Comparison of ENCODE assay signal across 31 cellular contexts in the genomic region with DNA sequence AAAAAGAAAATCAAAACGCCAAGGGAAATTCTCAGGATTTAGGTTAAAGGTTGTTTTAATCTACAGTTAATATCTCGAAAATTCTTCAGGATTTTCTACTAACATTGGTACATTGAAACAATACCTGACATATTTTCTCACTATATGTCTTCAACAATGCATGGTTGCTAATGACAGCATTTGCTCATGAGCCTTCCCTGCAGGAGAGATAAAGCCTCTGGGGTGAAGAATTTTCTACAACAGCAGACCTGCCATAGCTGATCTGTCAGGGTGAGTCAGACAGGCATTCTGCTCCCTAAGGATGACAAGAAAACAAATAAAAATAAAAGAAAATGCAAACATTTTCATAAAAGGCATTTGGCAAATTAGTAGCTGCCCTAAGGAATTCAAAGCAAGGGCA. TPM values are rescaled to one million over a fixed set of nuclear protein-coding genes. Genes with fewer than 3 reads are reported as not detected.
"Had no signal": no experiment of that assay in that cellular context is flagged by ENCODE, and none has a peak within 500 bp of the region (broad histone marks: within the 10 kb centered on the region; RNA-seq: fewer than 3 reads in every experiment).

No MANE protein-coding gene starts in this region.

- H3K36me3 Mint-ChIP-seq: activated naive CD4-positive, alpha-beta T cell treated with anti-CD3 and anti-CD28 coated beads, Interleukin-2, amount 50 U/mL, for 24 hours; mesothelial cell of epicardium; naive B cell; stimulated activated memory B cell treated with anti-CD40 and anti-IgM and Interleukin-4, amounts not matched to agents 10 μg/mL and 1 μg/mL and 100 μg/mL, for 72 hours had no signal

- ATAC-seq: activated naive CD8-positive, alpha-beta T cell treated with anti-CD3 and anti-CD28 coated beads, Interleukin-2, amount 50 U/mL, for 24 hours; gastroesophageal sphincter; left colon; stimulated activated memory B cell treated with anti-CD40 and anti-IgM and Interleukin-4, amounts not matched to agents 10 μg/mL and 1 μg/mL and 100 μg/mL, for 72 hours; stimulated activated naive CD8-positive, alpha-beta T cell treated with anti-CD3 and anti-CD28 coated beads, Interleukin-15, amount 100 ng/mL, for 72 hours; T-helper 17 cell; upper lobe of right lung had no signal

- DNase-seq: activated CD4-positive, alpha-beta memory T cell treated with anti-CD3 and anti-CD28 coated beads, Interleukin-2, amount 10 ng/mL, durations not matched to agents 7 days and 5 days; activated CD4-positive, alpha-beta T cell treated with anti-CD3 and anti-CD28 coated beads, Interleukin-2, amount 10 ng/mL, durations not matched to agents 7 days and 5 days; activated CD4-positive, CD25-positive, alpha-beta regulatory T cell treated with anti-CD3 and anti-CD28 coated beads, Interleukin-2, amount 50 U/mL, for 72 hours; activated naive CD8-positive, alpha-beta T cell treated with anti-CD3 and anti-CD28 coated beads, Interleukin-2, amount 50 U/mL, for 24 hours; activated T-cell treated with anti-CD3 and anti-CD28 coated beads, Interleukin-2, amount 50 U/mL, for 48 hours; amygdala; central memory CD4-positive, alpha-beta T cell; effector CD8-positive, alpha-beta T cell; erythroblast; kidney; left colon; mammary epithelial cell; naive B cell; nephron progenitor cell; ovary; sigmoid colon; small intestine; stimulated activated CD4-positive, alpha-beta T cell treated with anti-CD3 and anti-CD28 coated beads, Interleukin-4, amount 100 ng/mL, for 4 hours; stimulated activated CD8-positive, alpha-beta memory T cell treated with anti-CD3 and anti-CD28 coated beads, Interleukin-4, amount 100 ng/mL, for 48 hours; stimulated activated naive CD8-positive, alpha-beta T cell treated with anti-CD3 and anti-CD28 coated beads, Interleukin-15, amount 100 ng/mL, for 72 hours; substantia nigra; T-helper 17 cell; T1000; upper lobe of right lung had no signal

- H3K79me2 ChIP-seq: hepatocyte had no signal

- H3K4me3 Mint-ChIP-seq: activated CD4-positive, alpha-beta memory T cell treated with anti-CD3 and anti-CD28 coated beads, Interleukin-2, amount 10 ng/mL, durations not matched to agents 7 days and 5 days; activated CD4-positive, alpha-beta T cell treated with anti-CD3 and anti-CD28 coated beads, Interleukin-2, amount 10 ng/mL, durations not matched to agents 7 days and 5 days; activated naive CD4-positive, alpha-beta T cell treated with anti-CD3 and anti-CD28 coated beads, Interleukin-2, amount 50 U/mL, for 24 hours; activated naive CD8-positive, alpha-beta T cell treated with anti-CD3 and anti-CD28 coated beads, Interleukin-2, amount 50 U/mL, for 24 hours; dendritic cell treated with granulocyte-macrophage colony-stimulating factor and Interleukin-4, amounts not matched to agents 40 ng/mL and 50 ng/mL, for 4 days; mesothelial cell of epicardium; nephron progenitor cell; stimulated activated memory B cell treated with anti-CD40 and anti-IgM and Interleukin-4, amounts not matched to agents 10 μg/mL and 1 μg/mL and 100 μg/mL, for 72 hours; stimulated activated naive CD8-positive, alpha-beta T cell treated with anti-CD3 and anti-CD28 coated beads, Interleukin-15, amount 100 ng/mL, for 72 hours; T-helper 17 cell had no signal

- H3K27me3 Mint-ChIP-seq: stimulated activated memory B cell treated with anti-CD40 and anti-IgM and Interleukin-4, amounts not matched to agents 10 μg/mL and 1 μg/mL and 100 μg/mL, for 72 hours had no signal

- H3K27me3 ChIP-seq: gastroesophageal sphincter, ovary, sigmoid colon, upper lobe of right lung had no signal

- H3K36me3 ChIP-seq: gastroesophageal sphincter, ovary, sigmoid colon, upper lobe of right lung had no signal

- H3K4me1 ChIP-seq: gastroesophageal sphincter, sigmoid colon, upper lobe of right lung had no signal

- H3K4me1 Mint-ChIP-seq: activated CD4-positive, alpha-beta memory T cell treated with anti-CD3 and anti-CD28 coated beads, Interleukin-2, amount 10 ng/mL, durations not matched to agents 7 days and 5 days; activated CD4-positive, alpha-beta T cell treated with anti-CD3 and anti-CD28 coated beads, Interleukin-2, amount 10 ng/mL, durations not matched to agents 7 days and 5 days; activated naive CD4-positive, alpha-beta T cell treated with anti-CD3 and anti-CD28 coated beads, Interleukin-2, amount 50 U/mL, for 24 hours; activated naive CD8-positive, alpha-beta T cell treated with anti-CD3 and anti-CD28 coated beads, Interleukin-2, amount 50 U/mL, for 24 hours; naive B cell; stimulated activated memory B cell treated with anti-CD40 and anti-IgM and Interleukin-4, amounts not matched to agents 10 μg/mL and 1 μg/mL and 100 μg/mL, for 72 hours; stimulated activated naive CD8-positive, alpha-beta T cell treated with anti-CD3 and anti-CD28 coated beads, Interleukin-15, amount 100 ng/mL, for 72 hours; T-helper 17 cell had no signal

- H3K4me2 ChIP-seq: hepatocyte had no signal

- H3K9me3 Mint-ChIP-seq: activated CD4-positive, alpha-beta memory T cell treated with anti-CD3 and anti-CD28 coated beads, Interleukin-2, amount 10 ng/mL, durations not matched to agents 7 days and 5 days; activated CD4-positive, alpha-beta T cell treated with anti-CD3 and anti-CD28 coated beads, Interleukin-2, amount 10 ng/mL, durations not matched to agents 7 days and 5 days; activated naive CD4-positive, alpha-beta T cell treated with anti-CD3 and anti-CD28 coated beads, Interleukin-2, amount 50 U/mL, for 24 hours; activated naive CD8-positive, alpha-beta T cell treated with anti-CD3 and anti-CD28 coated beads, Interleukin-2, amount 50 U/mL, for 24 hours; activated T-helper 2 cell treated with anti-CD3 and anti-CD28 coated beads, Interferon-gamma antibody, Interleukin-2, Interleukin-4, amounts not matched to agents 10 μg/mL and 5 μg/mL and 100 μg/mL, durations not matched to agents 14 hours and 24 hours and 36 hours; dendritic cell treated with granulocyte-macrophage colony-stimulating factor and Interleukin-4, amounts not matched to agents 40 ng/mL and 50 ng/mL, for 4 days; mesothelial cell of epicardium; naive B cell; nephron progenitor cell; stimulated activated memory B cell treated with anti-CD40 and anti-IgM and Interleukin-4, amounts not matched to agents 10 μg/mL and 1 μg/mL and 100 μg/mL, for 72 hours; stimulated activated naive CD8-positive, alpha-beta T cell treated with anti-CD3 and anti-CD28 coated beads, Interleukin-15, amount 100 ng/mL, for 72 hours had no signal

- H3K4me3 ChIP-seq: gastroesophageal sphincter, hepatocyte, ovary, sigmoid colon, upper lobe of right lung had no signal

- H3K27ac ChIP-seq: gastroesophageal sphincter, hepatocyte, ovary, sigmoid colon, upper lobe of right lung had no signal

RNA-seq across cellular contexts. Expression of a gene that starts 11.7 kb away (rescaled TPM):
- total RNA-seq: activated CD4-positive, alpha-beta memory T cell treated with anti-CD3 and anti-CD28 coated beads, Interleukin-2, amount 10 ng/mL, durations not matched to agents 7 days and 5 days; activated CD4-positive, alpha-beta T cell treated with anti-CD3 and anti-CD28 coated beads, Interleukin-2, amount 10 ng/mL, durations not matched to agents 7 days and 5 days; activated T-helper 2 cell treated with anti-CD3 and anti-CD28 coated beads, Interferon-gamma antibody, Interleukin-2, Interleukin-4, amounts not matched to agents 10 μg/mL and 5 μg/mL and 100 μg/mL, durations not matched to agents 14 hours and 24 hours and 36 hours; T-helper 17 cell had no signal
